ENCODE assay signal across 19 cellular contexts in the genomic region with DNA sequence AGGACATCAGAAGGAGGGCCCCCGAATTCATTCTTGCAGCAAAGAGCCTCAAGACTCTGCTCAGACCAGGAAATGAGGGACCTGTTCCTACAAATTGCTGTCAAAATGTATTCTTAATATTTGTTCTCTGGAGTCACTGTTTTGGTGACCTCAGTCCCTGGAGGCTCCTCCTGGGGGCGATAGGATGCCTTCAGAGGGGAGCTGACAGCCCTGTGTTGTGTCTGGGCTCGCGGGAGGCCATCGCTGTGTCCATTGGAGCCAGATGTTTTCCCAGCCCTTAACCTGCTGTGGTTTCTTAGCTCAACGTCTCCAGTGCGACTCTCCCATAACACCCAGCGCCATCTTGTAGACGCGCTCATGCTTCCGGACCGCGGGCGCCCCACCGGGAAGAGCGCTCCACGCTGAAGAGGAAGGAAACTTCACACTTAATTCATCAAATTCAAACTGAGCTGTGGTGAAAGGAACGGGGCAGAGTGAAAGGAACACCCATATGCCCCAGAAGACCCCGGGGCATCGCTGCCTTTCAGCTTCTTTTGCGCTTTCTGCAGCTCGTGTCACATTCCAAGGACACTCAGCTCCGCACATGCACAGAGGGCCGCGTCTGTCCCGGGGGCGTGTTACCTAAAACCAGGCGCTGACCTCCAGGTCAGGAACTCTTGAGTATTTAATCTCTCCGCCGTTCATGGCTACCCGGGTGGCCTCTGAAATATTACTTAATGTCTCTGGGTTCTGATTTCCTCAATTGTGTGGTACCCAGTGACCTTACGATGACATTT.
DNase-seq lines count a peak whose midpoint lies in the region; ATAC-seq and TF ChIP-seq lines count a peak whose summit lies in the region.
"Had no signal": no experiment of that assay in that cellular context is flagged by ENCODE, and none has a peak within 500 bp of the region (broad histone marks: within the 10 kb centered on the region; RNA-seq: fewer than 3 reads in every experiment).

No MANE protein-coding gene starts in this region.

- H3K4me1 Mint-ChIP-seq in HFFc6 (ENCODE audit: low read depth) (no peaks in the 10 kb centered on the region), neural progenitor cell (no peaks in the 10 kb centered on the region)
- H3K4me1 Mint-ChIP-seq: CD4-positive, CD25-positive, alpha-beta regulatory T cell had no signal

- H3K9me3 Mint-ChIP-seq in HFFc6 (no peaks in the 10 kb centered on the region), neural progenitor cell (no peaks in the 10 kb centered on the region)

- no peak overlapping the region for H2AFZ ChIP-seq in neural progenitor cell (replicated peaks)
- H2AFZ ChIP-seq: GM23248 had no signal

- H3K79me2 ChIP-seq in neural progenitor cell (ENCODE audit: low read depth) = no peaks in the 10 kb centered on the region

- no peaks in the 10 kb centered on the region for H3K4me1 ChIP-seq in skeletal muscle satellite cell (ENCODE audit: control insufficient read depth, insufficient read depth, low read length)
- no peaks in the 10 kb centered on the region for H3K4me1 ChIP-seq in neural progenitor cell

- ATAC-seq in HG02642 (IDR thresholded peaks at IDR 0.05; ENCODE audit: poor library complexity, unreplicated experiment) = no peak

- peaks cover 10% of the 10 kb centered on the region for H3K27me3 ChIP-seq in skeletal muscle satellite cell (ENCODE audit: control insufficient read depth, insufficient read depth, low read length)
- H3K27me3 ChIP-seq in neural progenitor cell = no peaks in the 10 kb centered on the region

- no peak for DNase-seq in HFFc6
- DNase-seq in amniotic epithelial cell (ENCODE audit: low read depth) = peak; percentile 11
- peak; percentile 6 for DNase-seq in iris pigment epithelial cell (ENCODE audit: low read depth)
- DNase-seq in COR-L47 (lab: John Stamatoyannopoulos, UW) = no peak
- no peak for DNase-seq in neural progenitor cell (ENCODE audit: low spot score)
- DNase-seq in activated CD4-positive, alpha-beta T cell treated with anti-CD3 and anti-CD28 coated beads, Interleukin-2, amount 50 U/mL, for 1 hour = no peak
- DNase-seq: ACHN; CD4-positive, CD25-positive, alpha-beta regulatory T cell; DMS79; GM23248; Kasumi-1; NCI-H1105 treated with DMSO at 0.1 percent for 48 hours; NCI-H187 treated with DMSO at 0.1 percent for 48 hours; NCI-H2171; NCI-H510A; NCI-H82; SHP77 treated with DMSO at 0.1 percent for 48 hours had no signal

- peaks cover 15% of the 10 kb centered on the region for H3K27me3 Mint-ChIP-seq in HFFc6 (ENCODE audit: insufficient read depth)
- H3K27me3 Mint-ChIP-seq in neural progenitor cell (ENCODE audit: insufficient read depth, low read depth) = peaks cover 2% of the 10 kb centered on the region
- H3K27me3 Mint-ChIP-seq: CD4-positive, CD25-positive, alpha-beta regulatory T cell had no signal

- H3K27ac ChIP-seq in neural progenitor cell = no peak overlapping the region
- H3K27ac ChIP-seq: GM23248 had no signal

- H3K9ac ChIP-seq in skeletal muscle satellite cell (ENCODE audit: low read depth, low read length) (no peak overlapping the region), neural progenitor cell (no peak overlapping the region)
- H3K9ac ChIP-seq: GM23248 had no signal

- TF ChIP-seq CTCF in HFFc6 (IDR thresholded peaks at IDR 0.05) = no peak
- no peak for TF ChIP-seq CTCF in neural progenitor cell (IDR thresholded peaks at IDR 0.05)

- H3K4me3 Mint-ChIP-seq in HFFc6 (peak overlapping the region; percentile 30; the same call in 1 of the 2 replicates), neural progenitor cell (no peak overlapping the region)
- H3K4me3 Mint-ChIP-seq: CD4-positive, CD25-positive, alpha-beta regulatory T cell had no signal

- no peak overlapping the region for H3K4me3 ChIP-seq in skeletal muscle satellite cell (ENCODE audit: low read length)
- no peak overlapping the region for H3K4me3 ChIP-seq in neural progenitor cell
- H3K4me3 ChIP-seq: GM23248 had no signal

- no peaks in the 10 kb centered on the region for H3K9me3 ChIP-seq in skeletal muscle satellite cell (replicated peaks; ENCODE audit: low read length)
- no peaks in the 10 kb centered on the region for H3K9me3 ChIP-seq in neural progenitor cell (ENCODE audit: low read depth)

- H4K20me1 ChIP-seq in neural progenitor cell (ENCODE audit: low read depth) = no peaks in the 10 kb centered on the region

- H3K36me3 Mint-ChIP-seq in HFFc6 (ENCODE audit: low read depth) = no peaks in the 10 kb centered on the region
- no peaks in the 10 kb centered on the region for H3K36me3 Mint-ChIP-seq in neural progenitor cell
- H3K36me3 Mint-ChIP-seq: CD4-positive, CD25-positive, alpha-beta regulatory T cell had no signal

- H3K27ac Mint-ChIP-seq in HFFc6 = no peak overlapping the region
- no peak overlapping the region for H3K27ac Mint-ChIP-seq in neural progenitor cell
- H3K27ac Mint-ChIP-seq: CD4-positive, CD25-positive, alpha-beta regulatory T cell had no signal

- H3K36me3 ChIP-seq in skeletal muscle satellite cell (ENCODE audit: insufficient read depth, low read length) = no peaks in the 10 kb centered on the region
- H3K36me3 ChIP-seq in neural progenitor cell = no peaks in the 10 kb centered on the region

- H3K4me2 ChIP-seq in skeletal muscle satellite cell (ENCODE audit: low read length) = peak overlapping the region; percentile 55
- H3K4me2 ChIP-seq in neural progenitor cell = no peak overlapping the region

- H3F3A ChIP-seq in neural progenitor cell (ENCODE audit: low read depth) = no peaks in the 10 kb centered on the region

Comparison
In these comparisons a context has a peak if more than half of its experiments do, and no peak if none do; other contexts are left out.
1. DNase-seq: peak in amniotic epithelial cell (single experiment) and iris pigment epithelial cell (single experiment); none in HFFc6 (single experiment), COR-L47 (single experiment), neural progenitor cell (single experiment) and activated CD4-positive, alpha-beta T cell treated with anti-CD3 and anti-CD28 coated beads, Interleukin-2, amount 50 U/mL, for 1 hour (single experiment).